In genomic region chr1:44646276-44646675, GRCh38 we compare ENCODE assay signal across 16 cellular contexts. TPM values are rescaled to one million over a fixed set of nuclear protein-coding genes. Genes with fewer than 3 reads are reported as not detected.
A peak's percentile ranks its signal among the peaks of the same experiment; 100 is the strongest.
DNase-seq lines count a peak whose midpoint lies in the region; ATAC-seq and TF ChIP-seq lines count a peak whose summit lies in the region.
"Had no signal": no experiment of that assay in that cellular context is flagged by ENCODE, and none has a peak within 500 bp of the region (broad histone marks: within the 10 kb centered on the region; RNA-seq: fewer than 3 reads in every experiment).

No MANE protein-coding gene starts in this region.

- H3K18ac ChIP-seq in IMR-90 (ENCODE audit: low read depth, low read length): no peak overlapping the region

- intact Hi-C loops in IMR-90 (cut with micrococcal nuclease) (loop anchor here (1.0 kb wide), 1 partner anchor 15 kb away; no protein-coding TSS in a partner anchor), right lobe of liver (cut with DNase I) (no loop called here), stomach (cut with DNase I; ENCODE audit: low total_unique reads) (no loop called here)

- no peak overlapping the region for H3K4me3 ChIP-seq in IMR-90 (ENCODE audit: insufficient read depth, low read depth, low read length)
- H3K4me3 ChIP-seq in astrocyte of the spinal cord (ENCODE audit: low read depth, low read length): no peak overlapping the region
- no peak overlapping the region for H3K4me3 ChIP-seq in right lobe of liver
- H3K4me3 ChIP-seq in stomach: no peak overlapping the region
- H3K4me3 ChIP-seq in foreskin fibroblast (ENCODE audit: low read depth in 1 of 2, low read length in 2 of 2): no peak overlapping the region
- H3K4me3 ChIP-seq: tibial nerve had no signal

- peak overlapping the region; percentile 93; the same call in 1 of the 2 replicates for H3K4ac ChIP-seq in IMR-90 (ENCODE audit: low read depth, low read length)

- peak overlapping the region; percentile 62 to 81; a peak in 2 of 4 replicates for H4K8ac ChIP-seq in IMR-90 (ENCODE audit: low read depth in 2 of 2, low read length in 2 of 2)

- H3K9me3 ChIP-seq in IMR-90 (ENCODE audit: control insufficient read depth, insufficient read depth, low read length): no peaks in the 10 kb centered on the region
- H3K9me3 ChIP-seq in right lobe of liver: no peaks in the 10 kb centered on the region
- no peaks in the 10 kb centered on the region for H3K9me3 ChIP-seq in stomach
- H3K9me3 ChIP-seq: tibial nerve had no signal

- H3K56ac ChIP-seq in IMR-90 (ENCODE audit: extremely low read depth, insufficient read depth, low read length): no peak overlapping the region

- H2AFZ ChIP-seq in IMR-90 (replicated peaks; ENCODE audit: low read length, poor library complexity): peak overlapping the region; percentile 64

- H4K91ac ChIP-seq in IMR-90 (ENCODE audit: insufficient read depth, low read depth, low read length): 0 out of 2 replicates have a peak overlapping the region, but pooled peaks have one; percentile 82

- peak overlapping the region; percentile 75 for H2BK5ac ChIP-seq in IMR-90 (ENCODE audit: low read depth, low read length, poor library complexity, severe bottlenecking)

- peak overlapping the region; percentile 7 for H2AK9ac ChIP-seq in IMR-90 (replicated peaks; ENCODE audit: low read depth, low read length, poor library complexity)

- peak; percentile 88 for DNase-seq in IMR-90
- peak; percentile 32 for DNase-seq in astrocyte of the spinal cord (ENCODE audit: low read depth, low spot score)
- no peak for DNase-seq in right lobe of liver
- no peak for DNase-seq in stomach
- no peak for DNase-seq in RPMI8226
- DNase-seq in EL: no peak
- DNase-seq in activated gamma-delta T cell treated with Interleukin-2 at 50 U/mL for 16 hours: no peak
- no peak for DNase-seq in foreskin fibroblast
- DNase-seq: activated CD8-positive, alpha-beta T cell treated with anti-CD3 and anti-CD28 coated beads for 36 hours; brain microvascular endothelial cell; foreskin melanocyte; HFFc6; NCI-H1694 treated with DMSO at 0.1 percent for 48 hours; NCI-H510A had no signal

- H3K27me3 ChIP-seq in IMR-90 (ENCODE audit: control insufficient read depth, insufficient read depth, low read length): no peaks in the 10 kb centered on the region
- no peaks in the 10 kb centered on the region for H3K27me3 ChIP-seq in right lobe of liver
- H3K27me3 ChIP-seq in stomach: no peaks in the 10 kb centered on the region
- H3K27me3 ChIP-seq: brain microvascular endothelial cell, tibial nerve had no signal

- CTCF ChIA-PET in IMR-90 (lab: Yijun Ruan, JAX): interaction anchor here (1.3 to 1.4 kb wide), 2 partner anchors 9 to 38 kb away, joined by 3 to 7 read pairs; no protein-coding TSS in a partner anchor

- POLR2A ChIA-PET in IMR-90 (lab: Charles Lee; ENCODE audit: unreplicated experiment): interaction anchor here (1.0 kb wide), 1 partner anchor 13 kb away, joined by 5 read pairs; no protein-coding TSS in a partner anchor

- no peak for TF ChIP-seq EP300 in stomach (IDR thresholded peaks at IDR 0.05)

- H2AK5ac ChIP-seq in IMR-90 (ENCODE audit: low read depth, low read length): 0 out of 2 replicates have a peak overlapping the region, but pooled peaks have one; percentile 56

- BruUV-seq in IMR-90 (replicated peaks; lab: Mats Ljungman, UMichigan): no TSS peak

- in situ Hi-C loops in IMR-90 (cut with MboI; ENCODE audit: low sequenced_read_pairs) (no loop called here), astrocyte of the spinal cord (cut with HindIII; ENCODE audit: low sequenced_read_pairs) (no loop called here)

- H3K36me3 ChIP-seq in IMR-90 (ENCODE audit: control insufficient read depth, insufficient read depth, low read length) (peaks cover 64% of the 10 kb centered on the region), right lobe of liver (peaks cover 0 to 53% (median 14%) of the 10 kb centered on the region in 4 donors), stomach (peaks cover 53 to 100% (median 99%) of the 10 kb centered on the region in 4 donors)

- no peak overlapping the region for H3K9ac ChIP-seq in IMR-90 (ENCODE audit: low read depth, low read length)
- H3K9ac ChIP-seq: KMS-11 had no signal

- peak overlapping the region; percentile 74 for H3K27ac ChIP-seq in IMR-90 (ENCODE audit: insufficient read depth, low read length)
- peak overlapping the region; percentile 26 to 79 (median 70) for H3K27ac ChIP-seq in right lobe of liver
- peak overlapping the region in 4 of 5 donors; percentile 71 to 82 (median 76) for H3K27ac ChIP-seq in stomach
- H3K27ac ChIP-seq: brain microvascular endothelial cell, KMS-11 had no signal

- H3K23ac ChIP-seq in IMR-90 (ENCODE audit: low read depth, low read length): no peak overlapping the region

- H3K14ac ChIP-seq in IMR-90 (replicated peaks; ENCODE audit: low read depth, low read length): no peak overlapping the region; the same call in 1 of the 2 replicates

- H3K4me2 ChIP-seq in IMR-90 (ENCODE audit: low read depth, low read length): peak overlapping the region; percentile 63
- H3K4me2 ChIP-seq: KMS-11 had no signal

- H4K20me1 ChIP-seq in IMR-90 (ENCODE audit: insufficient read depth, low read length): peaks cover 43% of the 10 kb centered on the region

- no peak for TF ChIP-seq CTCF in IMR-90 (conservative IDR thresholded peaks at IDR 0.05; ENCODE audit: low read depth, low read length)
- no peak for TF ChIP-seq CTCF in astrocyte of the spinal cord (IDR thresholded peaks at IDR 0.05; ENCODE audit: low read depth, low read length)
- no peak for TF ChIP-seq CTCF in right lobe of liver (IDR thresholded peaks at IDR 0.05)
- no peak for TF ChIP-seq CTCF in stomach (IDR thresholded peaks at IDR 0.05)
- TF ChIP-seq CTCF in foreskin fibroblast (IDR thresholded peaks at IDR 0.05; ENCODE audit: low read depth, low read length): no peak

- TF ChIP-seq RAD21 in IMR-90 (IDR thresholded peaks at IDR 0.05; ENCODE audit: low read length): 0 out of 2 replicates have a peak, but pooled peaks have one; percentile 2

- dilution Hi-C loops in IMR-90 (cut with HindIII; ENCODE audit: low sequenced_read_pairs, unreplicated experiment): no loop called here

- H3K79me1 ChIP-seq in IMR-90 (ENCODE audit: low read depth in 1 of 2, low read length in 2 of 2): peaks cover 7 to 40% of the 10 kb centered on the region in 2 experiments; a peak in 3 of 4 replicates

- TF ChIP-seq POLR2A in IMR-90 (IDR thresholded peaks at IDR 0.05; ENCODE audit: low read depth, low read length): no peak
- no peak for TF ChIP-seq POLR2A in right lobe of liver (IDR thresholded peaks at IDR 0.05)
- no peak for TF ChIP-seq POLR2A in stomach (IDR thresholded peaks at IDR 0.05)

- ATAC-seq in IMR-90 (ENCODE audit: low read depth) (peak; percentile 84), right lobe of liver (no peak)
- ATAC-seq: activated CD8-positive, alpha-beta T cell treated with anti-CD3 and anti-CD28 coated beads for 36 hours had no signal

- H2BK120ac ChIP-seq in IMR-90 (ENCODE audit: low read depth, low read length): peak overlapping the region; percentile 62; the same call in 1 of the 2 replicates

- peak overlapping the region; percentile 84; the same call in 1 of the 3 replicates for H2BK15ac ChIP-seq in IMR-90 (ENCODE audit: low read depth, low read length)

- no CpG with 5 or more reads among the region's 24 CpGs for WGBS in IMR-90 (ENCODE audit: extremely low coverage in 2 of 2, insufficient read length in 1 of 2), 2 experiments
- WGBS in right lobe of liver (ENCODE audit: insufficient coverage, low coverage, low lambda C conversion rate, missing lambda C conversion rate): 82% methylated on average over 17 of the region's 24 CpGs
- WGBS in stomach, 5 donors: 71 to 85% (median 74%) methylated on average over 24 of the region's 24 CpGs

- peaks cover 22% of the 10 kb centered on the region for H3K9me1 ChIP-seq in IMR-90 (ENCODE audit: insufficient read depth, low read length)

- peaks cover 19% of the 10 kb centered on the region for H3K4me1 ChIP-seq in IMR-90 (ENCODE audit: control insufficient read depth, insufficient read depth, low read length)
- H3K4me1 ChIP-seq in right lobe of liver: peaks cover 0 to 31% (median 14%) of the 10 kb centered on the region in 4 donors
- H3K4me1 ChIP-seq in stomach: peaks cover 11 to 69% (median 38%) of the 10 kb centered on the region in 4 donors

- H2BK20ac ChIP-seq in IMR-90 (ENCODE audit: low read depth, low read length): no peak overlapping the region

- no peak overlapping the region for H4K5ac ChIP-seq in IMR-90 (ENCODE audit: low read depth, low read length)

TF ChIP-seq in IMR-90, 13 proteins besides CTCF, POLR2A, EP300 and RAD21 (continues in another document):
- TF ChIP-seq RFX5 (IDR thresholded peaks at IDR 0.05; ENCODE audit: low read depth, low read length): no peak
- 0 out of 2 replicates have a peak, but pooled peaks have one; percentile 29 for TF ChIP-seq CHD1 (IDR thresholded peaks at IDR 0.05; ENCODE audit: low read depth, low read length)
- TF ChIP-seq SMC3 (IDR thresholded peaks at IDR 0.05; ENCODE audit: low read depth, low read length): peak; percentile 1; the same call in 1 of the 2 replicates
- no peak for TF ChIP-seq NFE2L2 (IDR thresholded peaks at IDR 0.05; ENCODE audit: low read depth, low read length)
- TF ChIP-seq ELK1 (IDR thresholded peaks at IDR 0.05; ENCODE audit: borderline replicate concordance, low read depth, low read length): no peak
- peak; percentile 36 for TF ChIP-seq RCOR1 (IDR thresholded peaks at IDR 0.05; ENCODE audit: insufficient replicate concordance, low read length)

RNA-seq across cellular contexts. Expression of gene TMEM53, which starts 28.0 kb away (rescaled TPM):
- total RNA-seq in IMR-90 (2012; rRNA removed) (2.2 and 2.7 TPM in 2 replicates), right lobe of liver (10 to 100 TPM; 15.8 to 31.0 (median 24.5) TPM), stomach (10 to 100 TPM in 1 of 5 donors, 1 to 10 TPM in 4; 2.4 to 22.8 (median 4.9) TPM)
- polyA plus RNA-seq in IMR-90 (2012; rRNA removed) (6.3 and 8.1 TPM in 2 replicates), stomach (1 to 10 TPM; 6.9 to 9.4 (median 7.3) TPM)
- polyA plus RNA-seq in IMR-90 (2012; cell fraction: cytosol; rRNA removed): 6.7 and 9.4 TPM in 2 replicates
- 3.1 and 5.5 TPM in 2 replicates for polyA plus RNA-seq in IMR-90 (2012; cell fraction: nucleus; rRNA removed; ENCODE audit: low replicate concordance)

RNA-seq across cellular contexts. Expression of gene ARMH1, which starts 28.2 kb away (rescaled TPM):
- total RNA-seq in IMR-90 (2012; rRNA removed) (0.28 and 0.36 TPM in 2 replicates), right lobe of liver (10 to 100 TPM in 2 of 6 experiments, 1 to 10 TPM in 4; 2.7 to 18.4 (median 5.2) TPM), stomach (1 to 10 TPM in 2 of 5 donors, not detected in 3; 3.3 to 3.7 TPM)
- polyA plus RNA-seq in IMR-90 (2012; rRNA removed) (0.72 and 1.1 TPM in 2 replicates), stomach (1 to 10 TPM; 4.4 to 8.6 (median 5.7) TPM)
- 0.33 TPM in 1 of 2 replicates, not detected in the other for polyA plus RNA-seq in IMR-90 (2012; cell fraction: cytosol; rRNA removed)
- polyA plus RNA-seq in IMR-90 (2012; cell fraction: nucleus; rRNA removed; ENCODE audit: low replicate concordance): 15.3 and 21.0 TPM in 2 replicates

Comparison
In these comparisons a context has a peak if more than half of its experiments do, and no peak if none do; other contexts are left out.
1. DNase-seq: peak in IMR-90 (single experiment) and astrocyte of the spinal cord (single experiment); none in right lobe of liver (0 of 3), stomach (single experiment), RPMI8226 (single experiment), EL (single experiment), activated gamma-delta T cell treated with Interleukin-2 at 50 U/mL for 16 hours (single experiment) and foreskin fibroblast (0 of 2).
2. Peak in every context shown above with its lines, with median percentiles within 50 percentile points of each other: H3K27ac ChIP-seq.